Comparison of ENCODE assay signal across 9 cellular contexts in the genomic region with DNA sequence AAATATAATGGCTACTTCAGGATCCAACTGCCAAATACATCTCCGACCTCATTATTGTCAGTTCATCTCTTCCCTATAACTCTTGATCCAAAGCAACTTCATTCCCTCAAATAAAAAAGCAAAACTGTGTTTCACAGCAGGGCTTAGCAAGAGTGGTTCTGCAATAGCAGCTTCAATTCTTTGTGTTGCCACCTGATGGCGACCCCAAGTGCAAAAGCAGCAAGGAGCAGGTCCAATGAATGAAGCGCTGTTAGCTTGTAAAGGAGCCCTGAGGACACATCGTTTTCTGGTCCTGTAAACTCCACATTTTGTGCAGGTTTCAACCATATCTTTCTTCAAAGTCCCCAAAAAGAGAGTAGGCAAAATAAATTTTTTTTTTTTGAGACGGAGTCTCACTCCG. TPM values are rescaled to one million over a fixed set of nuclear protein-coding genes. Genes with fewer than 3 reads are reported as not detected.
DNase-seq lines count a peak whose midpoint lies in the region; ATAC-seq, FAIRE-seq and TF ChIP-seq lines count a peak whose summit lies in the region.
"Had no signal": no experiment of that assay in that cellular context is flagged by ENCODE, and none has a peak within 500 bp of the region (broad histone marks: within the 10 kb centered on the region; RNA-seq: fewer than 3 reads in every experiment).

No MANE protein-coding gene starts in this region.

- TF ChIP-seq CTCF in PC-3 (conservative IDR thresholded peaks at IDR 0.05; ENCODE audit: low read depth, low read length) (peak; percentile 55; the same call in 1 of the 2 replicates), fibroblast of mammary gland (conservative IDR thresholded peaks at IDR 0.05; ENCODE audit: control insufficient read depth, insufficient read depth, low read depth, low read length) (peak; percentile 19), heart right ventricle (IDR thresholded peaks at IDR 0.05) (peak in 2 of 9 donors; percentile 12 to 19)

- H3K4me3 ChIP-seq in PC-3 (ENCODE audit: low read length) = no peak overlapping the region
- no peak overlapping the region for H3K4me3 ChIP-seq in fibroblast of mammary gland (ENCODE audit: control insufficient read depth, low read depth, low read length)
- H3K4me3 ChIP-seq in heart right ventricle = no peak overlapping the region
- no peak overlapping the region for H3K4me3 ChIP-seq in CD8-positive, alpha-beta memory T cell (ENCODE audit: low read length)

- peak; percentile 51 for ATAC-seq in GM21786 (IDR thresholded peaks at IDR 0.05; ENCODE audit: unreplicated experiment)
- peak; percentile 35; the same call in 1 of the 2 replicates for ATAC-seq in PC-3
- no peak for ATAC-seq in heart right ventricle
- ATAC-seq in GM21619 (IDR thresholded peaks at IDR 0.05; ENCODE audit: unreplicated experiment) = no peak

- H3K27me3 ChIP-seq in PC-3 (ENCODE audit: low read length) = no peaks in the 10 kb centered on the region
- no peaks in the 10 kb centered on the region for H3K27me3 ChIP-seq in heart right ventricle
- no peaks in the 10 kb centered on the region for H3K27me3 ChIP-seq in CD8-positive, alpha-beta memory T cell (ENCODE audit: insufficient read depth, low read length, poor library complexity, severe bottlenecking)

- peaks cover 0 to 32% (median 21%) of the 10 kb centered on the region in 3 donors for H3K36me3 Mint-ChIP-seq in CD8-positive, alpha-beta memory T cell

- no peak overlapping the region for H3K27ac Mint-ChIP-seq in CD8-positive, alpha-beta memory T cell

- intact Hi-C loops in PC-3 (cut with micrococcal nuclease) = no loop called here
- intact Hi-C loops in heart right ventricle (cut with DNase I) = loop anchor here in 5 of 10 donors (5.0 to 10.0 kb wide), 2 partner anchors 365 to 368 kb away; partner anchors contain the start of gene CD24 (in 2 of the 5)

- no peaks in the 10 kb centered on the region for H3K27me3 Mint-ChIP-seq in CD8-positive, alpha-beta memory T cell
- H3K27me3 Mint-ChIP-seq: central memory CD8-positive, alpha-beta T cell had no signal

- DNase-seq in AML-193 (lab: John Stamatoyannopoulos, UW) (peak; percentile 67 to 69), PC-3 (peak; percentile 44), fibroblast of mammary gland (ENCODE audit: low read depth) (no peak), frontal cortex (ENCODE audit: low spot score in 2 of 2) (no peak), heart right ventricle (no peak)
- DNase-seq in CD8-positive, alpha-beta memory T cell = no peak

- H3K9me3 Mint-ChIP-seq in CD8-positive, alpha-beta memory T cell = no peaks in the 10 kb centered on the region
- H3K9me3 Mint-ChIP-seq: central memory CD8-positive, alpha-beta T cell had no signal

- H3K27ac ChIP-seq in PC-3 (ENCODE audit: low read length) = no peak overlapping the region
- H3K27ac ChIP-seq in heart right ventricle = no peak overlapping the region
- no peak overlapping the region for H3K27ac ChIP-seq in CD8-positive, alpha-beta memory T cell (ENCODE audit: low read depth, low read length)

- H3K9me3 ChIP-seq in PC-3 (ENCODE audit: low read length) (no peaks in the 10 kb centered on the region), heart right ventricle (no peaks in the 10 kb centered on the region)
- no peaks in the 10 kb centered on the region for H3K9me3 ChIP-seq in CD8-positive, alpha-beta memory T cell (ENCODE audit: low read length)

- peaks cover 2 to 16% (median 4%) of the 10 kb centered on the region in 3 donors for H3K4me1 Mint-ChIP-seq in CD8-positive, alpha-beta memory T cell

- H3K36me3 ChIP-seq in PC-3 (ENCODE audit: low read depth, low read length) (no peaks in the 10 kb centered on the region), heart right ventricle (peaks cover 0 to 38% (median 0%) of the 10 kb centered on the region in 9 donors)
- H3K36me3 ChIP-seq in CD8-positive, alpha-beta memory T cell (ENCODE audit: insufficient read depth, low read length) = no peaks in the 10 kb centered on the region

- no peak for FAIRE-seq in frontal cortex (lab: Jason Lieb, UNC)

- no peak overlapping the region for H3K4me3 Mint-ChIP-seq in CD8-positive, alpha-beta memory T cell
- H3K4me3 Mint-ChIP-seq: central memory CD8-positive, alpha-beta T cell had no signal

- no peaks in the 10 kb centered on the region for H3K79me2 ChIP-seq in PC-3 (ENCODE audit: low read length)

- H3K4me1 ChIP-seq in PC-3 (ENCODE audit: insufficient read depth, low read length) = no peaks in the 10 kb centered on the region
- H3K4me1 ChIP-seq in heart right ventricle = no peaks in the 10 kb centered on the region
- H3K4me1 ChIP-seq in CD8-positive, alpha-beta memory T cell (ENCODE audit: insufficient read depth, low read length) = no peaks in the 10 kb centered on the region

- no peaks in the 10 kb centered on the region for H3F3A ChIP-seq in PC-3 (ENCODE audit: low read length, unreplicated experiment)

- POLR2A ChIA-PET in PC-3 (lab: Charles Lee; ENCODE audit: unreplicated experiment) = interaction anchor here (0.6 kb wide), 1 partner anchor 220 kb away, joined by 4 read pairs; no protein-coding TSS in a partner anchor
- POLR2A ChIA-PET in CD8-positive, alpha-beta memory T cell (lab: Charles Lee) = interaction anchor here (0.5 kb wide), 1 partner anchor 79 kb away, joined by 5 read pairs; no protein-coding TSS in a partner anchor

- H4K20me1 ChIP-seq in PC-3 (ENCODE audit: low read length) = no peaks in the 10 kb centered on the region

- no peaks in the 10 kb centered on the region for H3K9me2 ChIP-seq in PC-3 (replicated peaks; ENCODE audit: low read length)

- no peak overlapping the region for H2AFZ ChIP-seq in PC-3 (ENCODE audit: low read length)

- no peak overlapping the region for H3K4me2 ChIP-seq in PC-3 (ENCODE audit: low read length)

- no TSS peak for BruUV-seq in PC-3 (replicated peaks; lab: Mats Ljungman, UMichigan)

- no peak overlapping the region for H3K9ac ChIP-seq in PC-3 (ENCODE audit: low read length)

- CTCF ChIA-PET in PC-3 (lab: Charles Lee) = interaction anchor here (0.7 to 1.2 kb wide), 4 partner anchors 16 to 370 kb away, joined by 3 to 6 read pairs (median 4); no protein-coding TSS in a partner anchor
- CTCF ChIA-PET in CD8-positive, alpha-beta memory T cell (lab: Charles Lee) = interaction anchor here (1.1 to 1.7 kb wide), 2 partner anchors 12 to 370 kb away, joined by 3 to 4 read pairs; no protein-coding TSS in a partner anchor

- 82 to 84% methylated on average over 6 of the region's 6 CpGs for WGBS in heart right ventricle, 2 donors

RNA-seq across cellular contexts. Expression of gene RTN4IP1, which starts 19.6 kb away (rescaled TPM):
- total RNA-seq in PC-3 (2014; rRNA removed) (7.3 and 8.6 TPM in 2 replicates), frontal cortex (11.4 TPM), heart right ventricle (10 to 100 TPM; 13.4 to 23.3 (median 15.5) TPM)
- polyA plus RNA-seq in heart right ventricle = 10 to 100 TPM in 1 of 2 donors, 1 to 10 TPM in 1; 8.8 to 22.3 TPM
- total RNA-seq in CD8-positive, alpha-beta memory T cell = 10 to 100 TPM in 1 of 2 experiments, 1 to 10 TPM in 1; 9.5 to 10.3 TPM
- 7.2 TPM for polyA plus RNA-seq in CD8-positive, alpha-beta memory T cell

RNA-seq across cellular contexts. Expression of gene QRSL1, which starts 19.7 kb away (rescaled TPM):
- 10.0 and 10.6 TPM in 2 replicates for total RNA-seq in PC-3 (2014; rRNA removed)
- total RNA-seq in frontal cortex = 17.5 TPM
- total RNA-seq in heart right ventricle = 10 to 100 TPM; 12.4 to 20.0 (median 15.1) TPM
- 10 to 100 TPM in 1 of 2 donors, 1 to 10 TPM in 1; 8.1 to 10.7 TPM for polyA plus RNA-seq in heart right ventricle
- total RNA-seq in CD8-positive, alpha-beta memory T cell = 10 to 100 TPM; 23.0 to 27.2 TPM
- 9.7 TPM for polyA plus RNA-seq in CD8-positive, alpha-beta memory T cell

Comparison
In these comparisons a context has a peak if more than half of its experiments do, and no peak if none do; other contexts are left out.
1. DNase-seq: peak in AML-193 (2 of 2) and PC-3 (single experiment); none in fibroblast of mammary gland (single experiment), frontal cortex (0 of 2), heart right ventricle (0 of 2) and CD8-positive, alpha-beta memory T cell (0 of 5).
2. ATAC-seq: peak in GM21786 (single experiment) and PC-3 (single experiment); none in heart right ventricle (0 of 8) and GM21619 (single experiment).